12 cellular contexts compared by ENCODE assay signal in the genomic region with DNA sequence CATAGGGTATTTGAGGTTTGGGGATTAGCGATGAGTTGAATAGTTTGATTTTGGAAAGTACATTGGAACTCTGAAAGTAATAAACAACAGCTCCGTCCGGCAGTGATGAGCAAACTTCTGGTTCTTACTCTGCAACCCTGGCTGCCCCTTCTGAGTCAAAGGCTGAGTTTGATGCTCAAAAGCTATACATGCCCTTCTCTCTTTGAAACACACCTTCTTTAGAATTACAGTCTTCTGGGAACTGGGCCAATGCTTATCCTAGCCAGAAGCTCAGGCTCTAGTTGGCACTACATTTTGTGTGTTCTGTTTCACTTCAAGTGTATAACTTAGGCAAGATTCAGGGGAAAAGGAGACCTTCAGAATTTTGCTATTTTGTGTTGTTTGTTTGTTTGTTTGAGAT.
A peak's percentile ranks its signal among the peaks of the same experiment; 100 is the strongest.
DNase-seq lines count a peak whose midpoint lies in the region; ATAC-seq and FAIRE-seq lines count a peak whose summit lies in the region.
"Had no signal": no experiment of that assay in that cellular context is flagged by ENCODE, and none has a peak within 500 bp of the region (broad histone marks: within the 10 kb centered on the region; RNA-seq: fewer than 3 reads in every experiment).

No MANE protein-coding gene starts in this region.

- peaks cover 83% of the 10 kb centered on the region for H3K4me1 ChIP-seq in muscle layer of colon (ENCODE audit: insufficient read depth, low read length)

- H3K27ac ChIP-seq in cingulate gyrus (ENCODE audit: low read depth, low read length) (peak overlapping the region; percentile 71), muscle layer of colon (ENCODE audit: low read depth, low read length) (peak overlapping the region; percentile 70)

- peak overlapping the region in 1 of 2 donors; percentile 1 for H3K4me3 ChIP-seq in muscle layer of colon (ENCODE audit: low read depth in 1 of 2, low read length in 2 of 2)

- FAIRE-seq in urothelium cell line (lab: Jason Lieb, UNC): no peak
- FAIRE-seq: colon, D721Med had no signal

- ATAC-seq in HG03457 (IDR thresholded peaks at IDR 0.05; ENCODE audit: unreplicated experiment) (no peak), HG03159 (IDR thresholded peaks at IDR 0.05; ENCODE audit: unreplicated experiment) (no peak)

- no peak overlapping the region for H3K9ac ChIP-seq in muscle layer of colon (ENCODE audit: low read length)

- H3K36me3 ChIP-seq in muscle layer of colon (ENCODE audit: insufficient read depth, low read length): peaks cover 21% of the 10 kb centered on the region

- no peaks in the 10 kb centered on the region for H3K27me3 ChIP-seq in muscle layer of colon (ENCODE audit: control insufficient read depth in 1 of 2, insufficient read depth in 2 of 2, low read length in 2 of 2)

- no peaks in the 10 kb centered on the region for H3K9me3 ChIP-seq in muscle layer of colon (ENCODE audit: low read length)

- peak; percentile 35 for DNase-seq in DMS79 (lab: John Stamatoyannopoulos, UW)
- peak; percentile 67 for DNase-seq in NCI-H69 (lab: John Stamatoyannopoulos, UW)
- no peak for DNase-seq in urothelium cell line (ENCODE audit: low spot score)
- no peak for DNase-seq in GM19240 (ENCODE audit: insufficient read length, low spot score)
- DNase-seq: activated naive CD4-positive, alpha-beta T cell treated with Interleukin-2 at 50 U/mL for 16 hours; T-helper 9 cell had no signal

Comparison
In these comparisons a context has a peak if more than half of its experiments do, and no peak if none do; other contexts are left out.
1. DNase-seq: peak in DMS79 (single experiment) and NCI-H69 (single experiment); none in urothelium cell line (single experiment) and GM19240 (single experiment).